ENCODE assay signal across 12 cellular contexts in genomic region chr16:70693231-70693671, GRCh38. TPM values are rescaled to one million over a fixed set of nuclear protein-coding genes. Genes with fewer than 3 reads are reported as not detected.
DNase-seq lines count a peak whose midpoint lies in the region; ATAC-seq and TF ChIP-seq lines count a peak whose summit lies in the region.
"Had no signal": no experiment of that assay in that cellular context is flagged by ENCODE, and none has a peak within 500 bp of the region (broad histone marks: within the 10 kb centered on the region; RNA-seq: fewer than 3 reads in every experiment).

No MANE protein-coding gene starts in this region.

- H3K27ac ChIP-seq in caudate nucleus (ENCODE audit: low read depth, low read length) (peak overlapping the region; percentile 97), lower lobe of right lung (peak overlapping the region; percentile 87), subcutaneous abdominal adipose tissue (ENCODE audit: low read depth, low read length) (peak overlapping the region; percentile 82)

- no peak overlapping the region for H3K9ac ChIP-seq in subcutaneous abdominal adipose tissue (ENCODE audit: low read length in 5 of 5)

- CTCF ChIA-PET in activated naive CD4-positive, alpha-beta T cell treated with anti-CD3 and anti-CD28 coated beads, Interleukin-2, amount 10 ng/mL, durations not matched to agents 7 days and 5 days (lab: Charles Lee), result interaction anchor here (0.5 kb wide), 1 partner anchor 57 kb away, joined by 3 read pairs; no protein-coding TSS in a partner anchor

- peak; percentile 87 for DNase-seq in LHCN-M2 (ENCODE audit: low read depth)
- peak in 2 of 61 donors; percentile 35 to 64 for DNase-seq in caudate nucleus (lab: John Stamatoyannopoulos, UW)
- no peak for DNase-seq in lower lobe of right lung
- DNase-seq in activated naive CD4-positive, alpha-beta T cell treated with anti-CD3 and anti-CD28 coated beads, Interleukin-2, amount 10 ng/mL, durations not matched to agents 7 days and 5 days, result no peak
- no peak for DNase-seq in NCI-H748 treated with DMSO at 0.1 percent for 48 hours (lab: John Stamatoyannopoulos, UW)
- no peak for DNase-seq in D341Med (ENCODE audit: low spot score)
- DNase-seq: activated T-cell treated with anti-CD3 and anti-CD28 coated beads, Interleukin-2, amount 50 U/mL, for 48 hours; NCI-H82; stimulated activated CD4-positive, alpha-beta T cell treated with anti-CD3 and anti-CD28 coated beads, Interleukin-4, amount 100 ng/mL, for 4 hours had no signal

- peaks cover 50% of the 10 kb centered on the region for H3K4me1 Mint-ChIP-seq in activated naive CD4-positive, alpha-beta T cell treated with anti-CD3 and anti-CD28 coated beads, Interleukin-2, amount 10 ng/mL, durations not matched to agents 7 days and 5 days

- TF ChIP-seq CTCF in lower lobe of right lung (IDR thresholded peaks at IDR 0.05), result no peak

- no peak overlapping the region for H3K27ac Mint-ChIP-seq in activated naive CD4-positive, alpha-beta T cell treated with anti-CD3 and anti-CD28 coated beads, Interleukin-2, amount 10 ng/mL, durations not matched to agents 7 days and 5 days

- no peak overlapping the region for H3K4me3 ChIP-seq in lower lobe of right lung
- H3K4me3 ChIP-seq in subcutaneous abdominal adipose tissue (ENCODE audit: low read depth in 1 of 5, low read length in 5 of 5), result no peak overlapping the region
- H3K4me3 ChIP-seq: left lung had no signal

- H3K27me3 ChIP-seq in lower lobe of right lung (ENCODE audit: low read depth), result no peaks in the 10 kb centered on the region
- no peaks in the 10 kb centered on the region for H3K27me3 ChIP-seq in subcutaneous abdominal adipose tissue (ENCODE audit: control insufficient read depth in 5 of 5, insufficient read depth in 4 of 5, low read length in 5 of 5)
- H3K27me3 ChIP-seq: left lung had no signal

- H3K27me3 Mint-ChIP-seq in activated naive CD4-positive, alpha-beta T cell treated with anti-CD3 and anti-CD28 coated beads, Interleukin-2, amount 10 ng/mL, durations not matched to agents 7 days and 5 days, result no peaks in the 10 kb centered on the region

- ATAC-seq in lower lobe of right lung, result no peak
- ATAC-seq in GM19351 (IDR thresholded peaks at IDR 0.05; ENCODE audit: unreplicated experiment), result no peak
- ATAC-seq: left lung had no signal

- H3K4me1 ChIP-seq in lower lobe of right lung, result peaks cover 99% of the 10 kb centered on the region
- peaks cover 25 to 95% (median 70%) of the 10 kb centered on the region in 5 donors for H3K4me1 ChIP-seq in subcutaneous abdominal adipose tissue (ENCODE audit: control insufficient read depth in 5 of 5, insufficient read depth in 5 of 5, low read length in 5 of 5)

- H3K36me3 Mint-ChIP-seq in activated naive CD4-positive, alpha-beta T cell treated with anti-CD3 and anti-CD28 coated beads, Interleukin-2, amount 10 ng/mL, durations not matched to agents 7 days and 5 days, result peaks cover 5% of the 10 kb centered on the region

- intact Hi-C loops in lower lobe of right lung (cut with DNase I), result no loop called here

- no peak overlapping the region for H3K4me3 Mint-ChIP-seq in activated naive CD4-positive, alpha-beta T cell treated with anti-CD3 and anti-CD28 coated beads, Interleukin-2, amount 10 ng/mL, durations not matched to agents 7 days and 5 days

- no peaks in the 10 kb centered on the region for H3K9me3 Mint-ChIP-seq in activated naive CD4-positive, alpha-beta T cell treated with anti-CD3 and anti-CD28 coated beads, Interleukin-2, amount 10 ng/mL, durations not matched to agents 7 days and 5 days

- H3K36me3 ChIP-seq in lower lobe of right lung, result peaks cover 12% of the 10 kb centered on the region
- peaks cover 0 to 33% (median 1%) of the 10 kb centered on the region in 5 donors for H3K36me3 ChIP-seq in subcutaneous abdominal adipose tissue (ENCODE audit: control insufficient read depth in 5 of 5, insufficient read depth in 5 of 5, low read length in 5 of 5)

- H3K9me3 ChIP-seq in lower lobe of right lung (no peaks in the 10 kb centered on the region), subcutaneous abdominal adipose tissue (ENCODE audit: control insufficient read depth in 5 of 5, low read length in 5 of 5) (no peaks in the 10 kb centered on the region)
- H3K9me3 ChIP-seq: left lung had no signal

RNA-seq across cellular contexts. Expression of gene MTSS2, which starts 7.4 kb away (rescaled TPM):
- total RNA-seq in LHCN-M2 (2014; rRNA removed) (84.4 and 129 TPM in 2 replicates), lower lobe of right lung (60.8 TPM)
- polyA plus RNA-seq in LHCN-M2 (2012), result 254 TPM

RNA-seq across cellular contexts. Expression of gene IL34, which starts 46.9 kb away (rescaled TPM):
- total RNA-seq in LHCN-M2 (2014; rRNA removed) (0.13 and 4.1 TPM in 2 replicates), lower lobe of right lung (2.6 TPM)
- polyA plus RNA-seq in LHCN-M2 (2012), result 2.0 TPM
